1 cellular context compared by ENCODE assay signal in the genomic region with DNA sequence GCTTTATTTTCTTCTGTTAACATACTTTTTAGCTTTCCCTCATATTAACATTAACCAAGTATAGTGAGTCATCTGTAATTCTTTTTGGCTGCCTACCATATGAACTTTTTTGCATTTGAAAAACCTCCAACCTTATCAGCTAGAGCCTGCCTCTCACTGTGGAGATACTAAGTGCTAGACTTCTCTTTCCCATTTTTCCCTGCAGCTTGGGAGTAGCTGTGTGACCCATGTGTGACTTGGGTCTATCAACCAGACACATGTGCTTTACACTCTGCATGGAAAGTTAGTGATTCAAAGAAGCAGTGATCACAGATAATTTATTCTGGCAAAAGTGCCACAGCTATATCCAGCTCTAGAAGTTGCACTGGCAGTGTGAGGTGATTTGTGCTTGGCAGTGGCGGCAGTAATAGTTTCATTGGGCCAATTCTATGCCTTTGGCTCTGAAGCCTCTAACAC.
TF ChIP-seq lines count a peak whose summit lies in the region.

No MANE protein-coding gene starts in this region.

TF ChIP-seq in K562, 482 proteins besides CTCF, POLR2A, EP300 and RAD21 (continued from another document and continues in another):
- TF ChIP-seq, protein P1, sequence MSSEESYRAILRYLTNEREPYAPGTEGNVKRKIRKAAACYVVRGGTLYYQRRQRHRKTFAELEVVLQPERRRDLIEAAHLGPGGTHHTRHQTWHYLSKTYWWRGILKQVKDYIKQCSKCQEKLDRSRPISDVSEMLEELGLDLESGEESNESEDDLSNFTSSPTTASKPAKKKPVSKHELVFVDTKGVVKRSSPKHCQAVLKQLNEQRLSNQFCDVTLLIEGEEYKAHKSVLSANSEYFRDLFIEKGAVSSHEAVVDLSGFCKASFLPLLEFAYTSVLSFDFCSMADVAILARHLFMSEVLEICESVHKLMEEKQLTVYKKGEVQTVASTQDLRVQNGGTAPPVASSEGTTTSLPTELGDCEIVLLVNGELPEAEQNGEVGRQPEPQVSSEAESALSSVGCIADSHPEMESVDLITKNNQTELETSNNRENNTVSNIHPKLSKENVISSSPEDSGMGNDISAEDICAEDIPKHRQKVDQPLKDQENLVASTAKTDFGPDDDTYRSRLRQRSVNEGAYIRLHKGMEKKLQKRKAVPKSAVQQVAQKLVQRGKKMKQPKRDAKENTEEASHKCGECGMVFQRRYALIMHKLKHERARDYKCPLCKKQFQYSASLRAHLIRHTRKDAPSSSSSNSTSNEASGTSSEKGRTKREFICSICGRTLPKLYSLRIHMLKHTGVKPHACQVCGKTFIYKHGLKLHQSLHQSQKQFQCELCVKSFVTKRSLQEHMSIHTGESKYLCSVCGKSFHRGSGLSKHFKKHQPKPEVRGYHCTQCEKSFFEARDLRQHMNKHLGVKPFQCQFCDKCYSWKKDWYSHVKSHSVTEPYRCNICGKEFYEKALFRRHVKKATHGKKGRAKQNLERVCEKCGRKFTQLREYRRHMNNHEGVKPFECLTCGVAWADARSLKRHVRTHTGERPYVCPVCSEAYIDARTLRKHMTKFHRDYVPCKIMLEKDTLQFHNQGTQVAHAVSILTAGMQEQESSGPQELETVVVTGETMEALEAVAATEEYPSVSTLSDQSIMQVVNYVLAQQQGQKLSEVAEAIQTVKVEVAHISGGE (CRISPR knock-in tag; IDR thresholded peaks at IDR 0.05): no peak
- TF ChIP-seq KAT2B (IDR thresholded peaks at IDR 0.05; ENCODE audit: low read depth, low read length) (no peak), ZNF165 (CRISPR knock-in tag; IDR thresholded peaks at IDR 0.05; ENCODE audit: borderline replicate concordance) (no peak), CBX8 (IDR thresholded peaks at IDR 0.05; ENCODE audit: borderline replicate concordance, extremely low read depth, low read depth, low read length, poor library complexity, severe bottlenecking) (no peak), ZNF232 (CRISPR knock-in tag; IDR thresholded peaks at IDR 0.05) (no peak), ETV6 (IDR thresholded peaks at IDR 0.05; ENCODE audit: borderline replicate concordance in 1 of 2, low read depth in 2 of 2, low read length in 1 of 2) (no peak), ETV6 (CRISPR knock-in tag; IDR thresholded peaks at IDR 0.05; ENCODE audit: borderline replicate concordance) (no peak), ESRRA (IDR thresholded peaks at IDR 0.05; ENCODE audit: borderline replicate concordance, low read depth) (no peak), JUND (IDR thresholded peaks at IDR 0.05; ENCODE audit: borderline replicate concordance, low read depth, low read length) (peak; percentile 36; the same call in 1 of the 2 replicates), JUND (tag; IDR thresholded peaks at IDR 0.05; ENCODE audit: borderline replicate concordance, low read depth, low read length) (peak; percentile 22; the same call in 1 of the 3 replicates), ZC3H8 (IDR thresholded peaks at IDR 0.05) (no peak), KAT8 (IDR thresholded peaks at IDR 0.05; ENCODE audit: low read depth) (no peak), RBM25 (IDR thresholded peaks at IDR 0.05; ENCODE audit: low read depth, low read length, severe bottlenecking) (no peak), ZBTB17 (CRISPR knock-in tag; IDR thresholded peaks at IDR 0.05) (no peak), MCM5 (IDR thresholded peaks at IDR 0.05; ENCODE audit: low read depth) (no peak), NFE2 (IDR thresholded peaks at IDR 0.05; ENCODE audit: low read depth) (no peak), SMARCA4 (IDR thresholded peaks at IDR 0.05) (0 out of 2 replicates have a peak, but pooled peaks have one; percentile 48), NFRKB (IDR thresholded peaks at IDR 0.05; ENCODE audit: low read depth) (no peak), RBM34 (IDR thresholded peaks at IDR 0.05; ENCODE audit: borderline replicate concordance, insufficient read depth, low read length) (no peak), NR1H2 (CRISPR knock-in tag; IDR thresholded peaks at IDR 0.05) (no peak), SRSF7 (optimal IDR thresholded peaks at IDR 0.05; ENCODE audit: low read depth, low read length) (no peak), LARP7 (IDR thresholded peaks at IDR 0.05) (no peak), ZNF707 (CRISPR knock-in tag; conservative IDR thresholded peaks at IDR 0.05) (no peak), ZNF41 (CRISPR knock-in tag; conservative IDR thresholded peaks at IDR 0.05) (no peak), PHB (CRISPR knock-in tag; IDR thresholded peaks at IDR 0.05) (no peak), MAFK (IDR thresholded peaks at IDR 0.05; ENCODE audit: low read length) (no peak), ZEB2 (IDR thresholded peaks at IDR 0.05) (no peak), POLR2G (IDR thresholded peaks at IDR 0.05; ENCODE audit: low read depth, low read length) (no peak), DPF2 (IDR thresholded peaks at IDR 0.05) (peak; percentile 69), ARID1B (IDR thresholded peaks at IDR 0.05) (peak; percentile 71), TSC22D4 (tag; IDR thresholded peaks at IDR 0.05) (no peak), TAF15 (IDR thresholded peaks at IDR 0.05; ENCODE audit: low read depth, low read length) (no peak), HNRNPK (IDR thresholded peaks at IDR 0.05; ENCODE audit: low read depth, low read length, poor library complexity, severe bottlenecking) (no peak), POLR3A (IDR thresholded peaks at IDR 0.05; ENCODE audit: borderline replicate concordance, extremely low read depth, insufficient read depth, insufficient read length) (no peak), ZNF146 (CRISPR knock-in tag; IDR thresholded peaks at IDR 0.05; ENCODE audit: unreplicated experiment) (no peak), MCM7 (IDR thresholded peaks at IDR 0.05) (no peak), DMBX1 (CRISPR knock-in tag; IDR thresholded peaks at IDR 0.05; ENCODE audit: borderline replicate concordance) (no peak), FOXP1 (CRISPR knock-in tag; IDR thresholded peaks at IDR 0.05) (no peak)
- TF ChIP-seq, protein P2, sequence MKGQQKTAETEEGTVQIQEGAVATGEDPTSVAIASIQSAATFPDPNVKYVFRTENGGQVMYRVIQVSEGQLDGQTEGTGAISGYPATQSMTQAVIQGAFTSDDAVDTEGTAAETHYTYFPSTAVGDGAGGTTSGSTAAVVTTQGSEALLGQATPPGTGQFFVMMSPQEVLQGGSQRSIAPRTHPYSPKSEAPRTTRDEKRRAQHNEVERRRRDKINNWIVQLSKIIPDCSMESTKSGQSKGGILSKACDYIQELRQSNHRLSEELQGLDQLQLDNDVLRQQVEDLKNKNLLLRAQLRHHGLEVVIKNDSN (CRISPR knock-in tag; IDR thresholded peaks at IDR 0.05): no peak
- TF ChIP-seq, protein P3, sequence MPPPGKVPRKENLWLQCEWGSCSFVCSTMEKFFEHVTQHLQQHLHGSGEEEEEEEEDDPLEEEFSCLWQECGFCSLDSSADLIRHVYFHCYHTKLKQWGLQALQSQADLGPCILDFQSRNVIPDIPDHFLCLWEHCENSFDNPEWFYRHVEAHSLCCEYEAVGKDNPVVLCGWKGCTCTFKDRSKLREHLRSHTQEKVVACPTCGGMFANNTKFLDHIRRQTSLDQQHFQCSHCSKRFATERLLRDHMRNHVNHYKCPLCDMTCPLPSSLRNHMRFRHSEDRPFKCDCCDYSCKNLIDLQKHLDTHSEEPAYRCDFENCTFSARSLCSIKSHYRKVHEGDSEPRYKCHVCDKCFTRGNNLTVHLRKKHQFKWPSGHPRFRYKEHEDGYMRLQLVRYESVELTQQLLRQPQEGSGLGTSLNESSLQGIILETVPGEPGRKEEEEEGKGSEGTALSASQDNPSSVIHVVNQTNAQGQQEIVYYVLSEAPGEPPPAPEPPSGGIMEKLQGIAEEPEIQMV (tag; conservative IDR thresholded peaks at IDR 0.05; ENCODE audit: low read depth): no peak
- TF ChIP-seq, protein P4, sequence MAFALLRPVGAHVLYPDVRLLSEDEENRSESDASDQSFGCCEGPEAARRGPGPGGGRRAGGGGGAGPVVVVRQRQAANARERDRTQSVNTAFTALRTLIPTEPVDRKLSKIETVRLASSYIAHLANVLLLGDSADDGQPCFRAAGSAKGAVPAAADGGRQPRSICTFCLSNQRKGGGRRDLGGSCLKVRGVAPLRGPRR (CRISPR knock-in tag; IDR thresholded peaks at IDR 0.05): no peak
- TF ChIP-seq, protein P5, sequence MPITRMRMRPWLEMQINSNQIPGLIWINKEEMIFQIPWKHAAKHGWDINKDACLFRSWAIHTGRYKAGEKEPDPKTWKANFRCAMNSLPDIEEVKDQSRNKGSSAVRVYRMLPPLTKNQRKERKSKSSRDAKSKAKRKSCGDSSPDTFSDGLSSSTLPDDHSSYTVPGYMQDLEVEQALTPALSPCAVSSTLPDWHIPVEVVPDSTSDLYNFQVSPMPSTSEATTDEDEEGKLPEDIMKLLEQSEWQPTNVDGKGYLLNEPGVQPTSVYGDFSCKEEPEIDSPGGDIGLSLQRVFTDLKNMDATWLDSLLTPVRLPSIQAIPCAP (CRISPR knock-in tag; IDR thresholded peaks at IDR 0.05; ENCODE audit: borderline replicate concordance): no peak
- TF ChIP-seq, protein P6, sequence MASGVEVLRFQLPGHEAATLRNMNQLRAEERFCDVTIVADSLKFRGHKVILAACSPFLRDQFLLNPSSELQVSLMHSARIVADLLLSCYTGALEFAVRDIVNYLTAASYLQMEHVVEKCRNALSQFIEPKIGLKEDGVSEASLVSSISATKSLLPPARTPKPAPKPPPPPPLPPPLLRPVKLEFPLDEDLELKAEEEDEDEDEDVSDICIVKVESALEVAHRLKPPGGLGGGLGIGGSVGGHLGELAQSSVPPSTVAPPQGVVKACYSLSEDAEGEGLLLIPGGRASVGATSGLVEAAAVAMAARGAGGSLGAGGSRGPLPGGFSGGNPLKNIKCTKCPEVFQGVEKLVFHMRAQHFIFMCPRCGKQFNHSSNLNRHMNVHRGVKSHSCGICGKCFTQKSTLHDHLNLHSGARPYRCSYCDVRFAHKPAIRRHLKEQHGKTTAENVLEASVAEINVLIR (CRISPR knock-in tag; IDR thresholded peaks at IDR 0.05): no peak
- TF ChIP-seq, protein P7, sequence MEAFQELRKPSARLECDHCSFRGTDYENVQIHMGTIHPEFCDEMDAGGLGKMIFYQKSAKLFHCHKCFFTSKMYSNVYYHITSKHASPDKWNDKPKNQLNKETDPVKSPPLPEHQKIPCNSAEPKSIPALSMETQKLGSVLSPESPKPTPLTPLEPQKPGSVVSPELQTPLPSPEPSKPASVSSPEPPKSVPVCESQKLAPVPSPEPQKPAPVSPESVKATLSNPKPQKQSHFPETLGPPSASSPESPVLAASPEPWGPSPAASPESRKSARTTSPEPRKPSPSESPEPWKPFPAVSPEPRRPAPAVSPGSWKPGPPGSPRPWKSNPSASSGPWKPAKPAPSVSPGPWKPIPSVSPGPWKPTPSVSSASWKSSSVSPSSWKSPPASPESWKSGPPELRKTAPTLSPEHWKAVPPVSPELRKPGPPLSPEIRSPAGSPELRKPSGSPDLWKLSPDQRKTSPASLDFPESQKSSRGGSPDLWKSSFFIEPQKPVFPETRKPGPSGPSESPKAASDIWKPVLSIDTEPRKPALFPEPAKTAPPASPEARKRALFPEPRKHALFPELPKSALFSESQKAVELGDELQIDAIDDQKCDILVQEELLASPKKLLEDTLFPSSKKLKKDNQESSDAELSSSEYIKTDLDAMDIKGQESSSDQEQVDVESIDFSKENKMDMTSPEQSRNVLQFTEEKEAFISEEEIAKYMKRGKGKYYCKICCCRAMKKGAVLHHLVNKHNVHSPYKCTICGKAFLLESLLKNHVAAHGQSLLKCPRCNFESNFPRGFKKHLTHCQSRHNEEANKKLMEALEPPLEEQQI (IDR thresholded peaks at IDR 0.05): no peak
- TF ChIP-seq, protein P8, sequence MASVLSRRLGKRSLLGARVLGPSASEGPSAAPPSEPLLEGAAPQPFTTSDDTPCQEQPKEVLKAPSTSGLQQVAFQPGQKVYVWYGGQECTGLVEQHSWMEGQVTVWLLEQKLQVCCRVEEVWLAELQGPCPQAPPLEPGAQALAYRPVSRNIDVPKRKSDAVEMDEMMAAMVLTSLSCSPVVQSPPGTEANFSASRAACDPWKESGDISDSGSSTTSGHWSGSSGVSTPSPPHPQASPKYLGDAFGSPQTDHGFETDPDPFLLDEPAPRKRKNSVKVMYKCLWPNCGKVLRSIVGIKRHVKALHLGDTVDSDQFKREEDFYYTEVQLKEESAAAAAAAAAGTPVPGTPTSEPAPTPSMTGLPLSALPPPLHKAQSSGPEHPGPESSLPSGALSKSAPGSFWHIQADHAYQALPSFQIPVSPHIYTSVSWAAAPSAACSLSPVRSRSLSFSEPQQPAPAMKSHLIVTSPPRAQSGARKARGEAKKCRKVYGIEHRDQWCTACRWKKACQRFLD (CRISPR knock-in tag; IDR thresholded peaks at IDR 0.05): no peak
- TF ChIP-seq, protein P9, sequence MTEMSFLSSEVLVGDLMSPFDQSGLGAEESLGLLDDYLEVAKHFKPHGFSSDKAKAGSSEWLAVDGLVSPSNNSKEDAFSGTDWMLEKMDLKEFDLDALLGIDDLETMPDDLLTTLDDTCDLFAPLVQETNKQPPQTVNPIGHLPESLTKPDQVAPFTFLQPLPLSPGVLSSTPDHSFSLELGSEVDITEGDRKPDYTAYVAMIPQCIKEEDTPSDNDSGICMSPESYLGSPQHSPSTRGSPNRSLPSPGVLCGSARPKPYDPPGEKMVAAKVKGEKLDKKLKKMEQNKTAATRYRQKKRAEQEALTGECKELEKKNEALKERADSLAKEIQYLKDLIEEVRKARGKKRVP (CRISPR knock-in tag; IDR thresholded peaks at IDR 0.05): no peak
- TF ChIP-seq, protein P10, sequence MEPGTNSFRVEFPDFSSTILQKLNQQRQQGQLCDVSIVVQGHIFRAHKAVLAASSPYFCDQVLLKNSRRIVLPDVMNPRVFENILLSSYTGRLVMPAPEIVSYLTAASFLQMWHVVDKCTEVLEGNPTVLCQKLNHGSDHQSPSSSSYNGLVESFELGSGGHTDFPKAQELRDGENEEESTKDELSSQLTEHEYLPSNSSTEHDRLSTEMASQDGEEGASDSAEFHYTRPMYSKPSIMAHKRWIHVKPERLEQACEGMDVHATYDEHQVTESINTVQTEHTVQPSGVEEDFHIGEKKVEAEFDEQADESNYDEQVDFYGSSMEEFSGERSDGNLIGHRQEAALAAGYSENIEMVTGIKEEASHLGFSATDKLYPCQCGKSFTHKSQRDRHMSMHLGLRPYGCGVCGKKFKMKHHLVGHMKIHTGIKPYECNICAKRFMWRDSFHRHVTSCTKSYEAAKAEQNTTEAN (CRISPR knock-in tag; IDR thresholded peaks at IDR 0.05): no peak
- TF ChIP-seq, protein P11, sequence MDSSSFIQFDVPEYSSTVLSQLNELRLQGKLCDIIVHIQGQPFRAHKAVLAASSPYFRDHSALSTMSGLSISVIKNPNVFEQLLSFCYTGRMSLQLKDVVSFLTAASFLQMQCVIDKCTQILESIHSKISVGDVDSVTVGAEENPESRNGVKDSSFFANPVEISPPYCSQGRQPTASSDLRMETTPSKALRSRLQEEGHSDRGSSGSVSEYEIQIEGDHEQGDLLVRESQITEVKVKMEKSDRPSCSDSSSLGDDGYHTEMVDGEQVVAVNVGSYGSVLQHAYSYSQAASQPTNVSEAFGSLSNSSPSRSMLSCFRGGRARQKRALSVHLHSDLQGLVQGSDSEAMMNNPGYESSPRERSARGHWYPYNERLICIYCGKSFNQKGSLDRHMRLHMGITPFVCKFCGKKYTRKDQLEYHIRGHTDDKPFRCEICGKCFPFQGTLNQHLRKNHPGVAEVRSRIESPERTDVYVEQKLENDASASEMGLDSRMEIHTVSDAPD (CRISPR knock-in tag; IDR thresholded peaks at IDR 0.05): no peak
